8 cellular contexts compared by ENCODE assay signal in genomic region chr12:7907009-7907408, GRCh38. TPM values are rescaled to one million over a fixed set of nuclear protein-coding genes. Genes with fewer than 3 reads are reported as not detected.
DNase-seq lines count a peak whose midpoint lies in the region; ATAC-seq, FAIRE-seq and TF ChIP-seq lines count a peak whose summit lies in the region.

No MANE protein-coding gene starts in this region.

- H3K36me3 ChIP-seq in bronchial epithelial cell (ENCODE audit: control insufficient read depth, insufficient read depth, low read length) (no peaks in the 10 kb centered on the region), osteoblast (ENCODE audit: insufficient read depth, low read length) (no peaks in the 10 kb centered on the region), vagina (no peaks in the 10 kb centered on the region)

- no peaks in the 10 kb centered on the region for H3K79me2 ChIP-seq in osteoblast (ENCODE audit: insufficient read depth, low read length)

- H3K4me3 Mint-ChIP-seq in activated CD8-positive, alpha-beta memory T cell treated with anti-CD3 and anti-CD28 coated beads, Interleukin-2, amount 10 ng/mL, durations not matched to agents 7 days and 5 days: no peak overlapping the region
- no peak overlapping the region for H3K4me3 Mint-ChIP-seq in natural killer cell

- no peaks in the 10 kb centered on the region for H3K36me3 Mint-ChIP-seq in activated CD8-positive, alpha-beta memory T cell treated with anti-CD3 and anti-CD28 coated beads, Interleukin-2, amount 10 ng/mL, durations not matched to agents 7 days and 5 days
- no peaks in the 10 kb centered on the region for H3K36me3 Mint-ChIP-seq in natural killer cell

- peaks cover 3% of the 10 kb centered on the region for H3K4me1 Mint-ChIP-seq in activated CD8-positive, alpha-beta memory T cell treated with anti-CD3 and anti-CD28 coated beads, Interleukin-2, amount 10 ng/mL, durations not matched to agents 7 days and 5 days
- H3K4me1 Mint-ChIP-seq in natural killer cell: no peaks in the 10 kb centered on the region

- H3K27ac ChIP-seq in osteoblast (ENCODE audit: low read depth, low read length) (no peak overlapping the region), vagina (no peak overlapping the region)

- H3K27me3 ChIP-seq in bronchial epithelial cell (ENCODE audit: control insufficient read depth, insufficient read depth, low read length) (no peaks in the 10 kb centered on the region), osteoblast (ENCODE audit: insufficient read depth, low read length) (no peaks in the 10 kb centered on the region), vagina (no peaks in the 10 kb centered on the region)

- no peaks in the 10 kb centered on the region for H4K20me1 ChIP-seq in osteoblast (ENCODE audit: insufficient read depth, low read length)

- H2AFZ ChIP-seq in osteoblast (ENCODE audit: low read length): no peak overlapping the region

- CTCF ChIA-PET in activated CD8-positive, alpha-beta memory T cell treated with anti-CD3 and anti-CD28 coated beads, Interleukin-2, amount 10 ng/mL, durations not matched to agents 7 days and 5 days (lab: Charles Lee): interaction anchor here (0.9 to 1.7 kb wide), 3 partner anchors 10 to 26 kb away, joined by 3 to 6 read pairs (median 5); no protein-coding TSS in a partner anchor

- no peaks in the 10 kb centered on the region for H3K27me3 Mint-ChIP-seq in activated CD8-positive, alpha-beta memory T cell treated with anti-CD3 and anti-CD28 coated beads, Interleukin-2, amount 10 ng/mL, durations not matched to agents 7 days and 5 days
- no peaks in the 10 kb centered on the region for H3K27me3 Mint-ChIP-seq in natural killer cell (ENCODE audit: low read depth in 2 of 2)

- no peaks in the 10 kb centered on the region for H3K9me3 ChIP-seq in osteoblast (ENCODE audit: low read depth, low read length)
- no peaks in the 10 kb centered on the region for H3K9me3 ChIP-seq in vagina

- H3K4me1 ChIP-seq in osteoblast (ENCODE audit: insufficient read depth, low read length) (peaks cover 3% of the 10 kb centered on the region), vagina (no peaks in the 10 kb centered on the region)

- no peak for FAIRE-seq in bronchial epithelial cell (lab: Jason Lieb, UNC)

- H3K27ac Mint-ChIP-seq in activated CD8-positive, alpha-beta memory T cell treated with anti-CD3 and anti-CD28 coated beads, Interleukin-2, amount 10 ng/mL, durations not matched to agents 7 days and 5 days: no peak overlapping the region
- H3K27ac Mint-ChIP-seq in natural killer cell: no peak overlapping the region

- peak; percentile 7 for TF ChIP-seq CTCF in bronchial epithelial cell (IDR thresholded peaks at IDR 0.05; ENCODE audit: insufficient read depth, low read length, severe bottlenecking)
- TF ChIP-seq CTCF in osteoblast (IDR thresholded peaks at IDR 0.05; ENCODE audit: extremely low read depth, low read depth, low read length): peak; percentile 58
- no peak for TF ChIP-seq CTCF in natural killer cell (IDR thresholded peaks at IDR 0.05)
- no peak for TF ChIP-seq CTCF in vagina (IDR thresholded peaks at IDR 0.05)

- intact Hi-C loops in natural killer cell (cut with micrococcal nuclease) (no loop called here), vagina (cut with DNase I) (no loop called here)

- no peak for TF ChIP-seq POLR2A in vagina (IDR thresholded peaks at IDR 0.05)

- H3K4me3 ChIP-seq in bronchial epithelial cell (ENCODE audit: low read depth, low read length): no peak overlapping the region
- H3K4me3 ChIP-seq in osteoblast (ENCODE audit: insufficient read depth, low read length): no peak overlapping the region
- H3K4me3 ChIP-seq in vagina: no peak overlapping the region

- H3K4me2 ChIP-seq in osteoblast (ENCODE audit: insufficient read depth, low read length): no peak overlapping the region

- ATAC-seq in activated CD8-positive, alpha-beta memory T cell treated with anti-CD3 and anti-CD28 coated beads, Interleukin-2, amount 10 ng/mL, durations not matched to agents 7 days and 5 days: peak; percentile 30
- no peak for ATAC-seq in natural killer cell

- no peak for DNase-seq in activated CD8-positive, alpha-beta memory T cell treated with anti-CD3 and anti-CD28 coated beads, Interleukin-2, amount 10 ng/mL, durations not matched to agents 7 days and 5 days
- no peak for DNase-seq in activated CD8-positive, alpha-beta memory T cell treated with anti-CD3 and anti-CD28 coated beads, Interleukin-2, amount 50 U/mL, for 48 hours
- DNase-seq in NCI-H2029 treated with DMSO at 0.1 percent for 48 hours (lab: John Stamatoyannopoulos, UW) (peak; percentile 3), bronchial epithelial cell (ENCODE audit: low read depth) (peak; percentile 47), osteoblast (ENCODE audit: insufficient read length, low spot score, missing footprints) (no peak), natural killer cell (no peak), vagina (ENCODE audit: extremely low spot score in 2 of 2) (no peak)
- DNase-seq in stimulated activated naive CD4-positive, alpha-beta T cell (lab: John Stamatoyannopoulos, UW): no peak

- no peaks in the 10 kb centered on the region for H3K9me3 Mint-ChIP-seq in activated CD8-positive, alpha-beta memory T cell treated with anti-CD3 and anti-CD28 coated beads, Interleukin-2, amount 10 ng/mL, durations not matched to agents 7 days and 5 days (ENCODE audit: low read depth)
- H3K9me3 Mint-ChIP-seq in natural killer cell: no peaks in the 10 kb centered on the region

RNA-seq across cellular contexts. Expression of gene SLC2A3, which starts 29.0 kb away (rescaled TPM):
- total RNA-seq in activated CD8-positive, alpha-beta memory T cell treated with anti-CD3 and anti-CD28 coated beads, Interleukin-2, amount 10 ng/mL, durations not matched to agents 7 days and 5 days: 100 to 1,000 TPM; 193 to 290 TPM
- total RNA-seq in bronchial epithelial cell (8.4 and 10.5 TPM in 2 replicates), osteoblast (117 and 143 TPM in 2 replicates), natural killer cell (100 to 1,000 TPM; 406 to 534 (median 427) TPM), vagina (71.7 TPM)

RNA-seq across cellular contexts. Expression of gene SLC2A14, which starts 34.3 kb away (rescaled TPM):
- total RNA-seq in activated CD8-positive, alpha-beta memory T cell treated with anti-CD3 and anti-CD28 coated beads, Interleukin-2, amount 10 ng/mL, durations not matched to agents 7 days and 5 days: under 1 TPM; 0.12 to 0.38 TPM
- not detected in 2 replicates for total RNA-seq in bronchial epithelial cell
- under 0.01 TPM in 1 of 2 replicates, not detected in the other for total RNA-seq in osteoblast
- 1 to 10 TPM in 1 of 3 donors, under 1 TPM in 2; 0.12 to 7.9 (median 0.25) TPM for total RNA-seq in natural killer cell
- total RNA-seq in vagina: not detected

Comparison
In these comparisons a context has a peak if more than half of its experiments do, and no peak if none do; other contexts are left out.
1. DNase-seq: peak in NCI-H2029 treated with DMSO at 0.1 percent for 48 hours (single experiment) and bronchial epithelial cell (single experiment); none in activated CD8-positive, alpha-beta memory T cell treated with anti-CD3 and anti-CD28 coated beads, Interleukin-2, amount 10 ng/mL, durations not matched to agents 7 days and 5 days (single experiment), activated CD8-positive, alpha-beta memory T cell treated with anti-CD3 and anti-CD28 coated beads, Interleukin-2, amount 50 U/mL, for 48 hours (single experiment), osteoblast (single experiment), natural killer cell (single experiment), vagina (0 of 2) and stimulated activated naive CD4-positive, alpha-beta T cell (0 of 6).
2. CTCF ChIP-seq: peak in bronchial epithelial cell (single experiment) and osteoblast (single experiment); none in natural killer cell (single experiment) and vagina (0 of 3).